1 cellular context compared by ENCODE assay signal in genomic region chr2:96329416-96329815, GRCh38.
A peak's percentile ranks its signal among the peaks of the same experiment; 100 is the strongest.
TF ChIP-seq lines count a peak whose summit lies in the region.

No MANE protein-coding gene starts in this region.

TF ChIP-seq in SK-N-SH, 30 proteins besides CTCF, POLR2A, EP300 and RAD21 (continued from another document):
- no peak for TF ChIP-seq REST (IDR thresholded peaks at IDR 0.05; ENCODE audit: low read depth, low read length)
- TF ChIP-seq IRF3 (IDR thresholded peaks at IDR 0.05; ENCODE audit: low read depth, low read length): no peak
- TF ChIP-seq RXRA (IDR thresholded peaks at IDR 0.05; ENCODE audit: borderline replicate concordance, low read depth): peak; percentile 39; the same call in 1 of the 2 replicates
- TF ChIP-seq TCF12 (IDR thresholded peaks at IDR 0.05): peak; percentile 50
- TF ChIP-seq MXI1 (IDR thresholded peaks at IDR 0.05; ENCODE audit: low read depth, low read length): no peak
- no peak for TF ChIP-seq TAF1 (IDR thresholded peaks at IDR 0.05; ENCODE audit: borderline replicate concordance, low read depth, low read length)
- no peak for TF ChIP-seq NRF1 (IDR thresholded peaks at IDR 0.05; ENCODE audit: low read depth, low read length)
- TF ChIP-seq ELF1 (IDR thresholded peaks at IDR 0.05): no peak
- TF ChIP-seq RCOR1 (IDR thresholded peaks at IDR 0.05; ENCODE audit: low read length): no peak
- TF ChIP-seq USF1 (IDR thresholded peaks at IDR 0.05; ENCODE audit: borderline replicate concordance, low read depth): no peak
- TF ChIP-seq NFIC (IDR thresholded peaks at IDR 0.05; ENCODE audit: borderline replicate concordance): peak; percentile 89
- no peak for TF ChIP-seq SMC3 (IDR thresholded peaks at IDR 0.05; ENCODE audit: low read depth, low read length)
- no peak for TF ChIP-seq SIN3A (IDR thresholded peaks at IDR 0.05; ENCODE audit: borderline replicate concordance, low read depth, low read length)
- no peak for TF ChIP-seq FOXJ3 (CRISPR knock-in tag; IDR thresholded peaks at IDR 0.05)
- no peak for TF ChIP-seq FOXM1 (IDR thresholded peaks at IDR 0.05; ENCODE audit: low read depth)
- TF ChIP-seq MAX (IDR thresholded peaks at IDR 0.05; ENCODE audit: low read depth): peak; percentile 37; the same call in 1 of the 2 replicates
- peak; percentile 12; the same call in 1 of the 2 replicates for TF ChIP-seq FOSL2 (IDR thresholded peaks at IDR 0.05; ENCODE audit: borderline replicate concordance, low read depth)
- no peak for TF ChIP-seq MEF2A (IDR thresholded peaks at IDR 0.05; ENCODE audit: borderline replicate concordance, low read depth)
